Comparison of ENCODE assay signal across 1 cellular context in the genomic region with DNA sequence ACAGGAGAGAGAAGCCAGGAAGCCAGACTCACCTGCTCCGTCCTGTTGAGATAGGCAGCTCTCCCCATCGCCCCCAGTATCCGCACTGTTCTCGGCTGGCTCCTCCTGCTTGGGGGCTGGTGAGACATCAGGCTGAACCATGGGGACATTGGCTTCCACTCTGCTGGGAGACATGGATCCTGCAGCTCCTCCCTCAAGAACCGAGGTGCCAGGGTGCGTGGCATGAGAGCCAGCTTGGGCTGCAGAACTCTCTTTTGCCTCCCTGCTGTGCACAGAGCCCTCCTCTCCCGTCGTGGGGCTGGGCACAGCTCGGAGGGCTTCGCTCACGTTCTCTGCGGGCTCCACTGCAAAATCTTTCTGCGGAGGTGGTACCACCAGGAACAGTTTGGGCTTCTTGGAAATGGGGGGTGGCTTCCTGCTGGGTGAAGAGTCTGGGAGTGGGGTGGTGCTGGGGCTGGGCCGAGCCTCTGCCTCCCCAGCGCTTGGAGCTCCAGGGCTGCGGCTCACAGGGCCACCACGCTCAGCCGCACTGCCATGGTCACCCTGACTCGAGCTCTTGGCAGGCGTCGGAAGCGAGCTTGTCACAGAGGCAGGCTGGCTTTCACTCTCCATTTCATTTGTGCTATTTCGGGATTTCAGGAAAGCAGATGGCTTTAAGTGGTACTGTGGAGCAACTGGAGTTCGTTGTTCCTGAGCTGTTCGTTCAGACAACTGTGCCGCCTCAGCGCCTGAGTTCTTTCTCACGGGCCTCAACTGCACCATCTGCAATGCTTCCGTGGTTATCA.
TF ChIP-seq lines count a peak whose summit lies in the region.

No MANE protein-coding gene starts in this region.

TF ChIP-seq in H1, 55 proteins besides CTCF, POLR2A, EP300 and RAD21:
- TF ChIP-seq CHD1 (IDR thresholded peaks at IDR 0.05; ENCODE audit: low read depth, low read length) (no peak), SRF (IDR thresholded peaks at IDR 0.05; ENCODE audit: low read depth, low read length) (no peak), CHD7 (IDR thresholded peaks at IDR 0.05; ENCODE audit: insufficient replicate concordance, low read length) (no peak), SP2 (IDR thresholded peaks at IDR 0.05; ENCODE audit: low read length) (no peak), TEAD4 (IDR thresholded peaks at IDR 0.05; ENCODE audit: low read depth, low read length) (no peak), EGR1 (IDR thresholded peaks at IDR 0.05; ENCODE audit: borderline replicate concordance, low read depth, low read length) (no peak), SP4 (IDR thresholded peaks at IDR 0.05; ENCODE audit: low read length) (no peak), CEBPB (IDR thresholded peaks at IDR 0.05; ENCODE audit: low read depth, low read length) (no peak), SAP30 (IDR thresholded peaks at IDR 0.05; ENCODE audit: insufficient read depth, insufficient replicate concordance, low read length) (no peak), SP1 (IDR thresholded peaks at IDR 0.05; ENCODE audit: low read depth, low read length) (no peak), HDAC6 (IDR thresholded peaks at IDR 0.05; ENCODE audit: low read depth, low read length) (no peak), CHD2 (IDR thresholded peaks at IDR 0.05; ENCODE audit: low read length) (no peak), FOSL1 (IDR thresholded peaks at IDR 0.05; ENCODE audit: insufficient read depth, low read depth, low read length) (no peak), GTF2F1 (IDR thresholded peaks at IDR 0.05; ENCODE audit: borderline replicate concordance, low read depth, low read length) (no peak), ZNF274 (IDR thresholded peaks at IDR 0.05; ENCODE audit: borderline replicate concordance, extremely low read depth, low read length) (no peak), SIN3A (conservative IDR thresholded peaks at IDR 0.05 in 1 of 2, IDR thresholded peaks at IDR 0.05 in 1 of 2; ENCODE audit: low read depth in 1 of 2, low read length in 2 of 2) (no peak)
- TF ChIP-seq, protein P1, sequence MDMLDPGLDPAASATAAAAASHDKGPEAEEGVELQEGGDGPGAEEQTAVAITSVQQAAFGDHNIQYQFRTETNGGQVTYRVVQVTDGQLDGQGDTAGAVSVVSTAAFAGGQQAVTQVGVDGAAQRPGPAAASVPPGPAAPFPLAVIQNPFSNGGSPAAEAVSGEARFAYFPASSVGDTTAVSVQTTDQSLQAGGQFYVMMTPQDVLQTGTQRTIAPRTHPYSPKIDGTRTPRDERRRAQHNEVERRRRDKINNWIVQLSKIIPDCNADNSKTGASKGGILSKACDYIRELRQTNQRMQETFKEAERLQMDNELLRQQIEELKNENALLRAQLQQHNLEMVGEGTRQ (IDR thresholded peaks at IDR 0.05; ENCODE audit: low read length): no peak
